In genomic region chr11:115325523-115325922, GRCh38 we compare ENCODE assay signal across 13 cellular contexts.
DNase-seq lines count a peak whose midpoint lies in the region; ATAC-seq and TF ChIP-seq lines count a peak whose summit lies in the region.
"Had no signal": no experiment of that assay in that cellular context is flagged by ENCODE, and none has a peak within 500 bp of the region (broad histone marks: within the 10 kb centered on the region; RNA-seq: fewer than 3 reads in every experiment).

No MANE protein-coding gene starts in this region.

- H3K4me1 ChIP-seq in right atrium auricular region (peaks cover 0 to 4% of the 10 kb centered on the region in 2 donors), thyroid gland (peaks cover 16 to 22% of the 10 kb centered on the region in 2 donors), foreskin keratinocyte (no peaks in the 10 kb centered on the region)

- DNase-seq in left ventricle myocardium superior (no peak), right atrium auricular region (ENCODE audit: low spot score) (no peak), NCI-H187 treated with DMSO at 0.1 percent for 48 hours (lab: John Stamatoyannopoulos, UW) (peak; percentile 36), cerebellar cortex (ENCODE audit: low spot score) (peak; percentile 55), thyroid gland (peak in 1 of 2 donors; percentile 4), cerebellar nuclear complex (lab: John Stamatoyannopoulos, UW) (no peak), foreskin keratinocyte (no peak)
- DNase-seq in activated CD4-positive, alpha-beta T cell treated with anti-CD3 and anti-CD28 coated beads for 4 hours, result no peak
- DNase-seq: Kasumi-1, NCI-H2171 treated with DMSO at 0.1 percent for 48 hours, NCI-H510A treated with DMSO at 0.1 percent for 48 hours, PC-3, T-cell had no signal

- no peaks in the 10 kb centered on the region for H3K9me3 ChIP-seq in right atrium auricular region
- H3K9me3 ChIP-seq in thyroid gland, result no peaks in the 10 kb centered on the region

- H3K27ac ChIP-seq in right atrium auricular region (no peak overlapping the region), thyroid gland (peak overlapping the region in 2 of 3 donors; percentile 51 to 63), foreskin keratinocyte (no peak overlapping the region)

- H3K36me3 ChIP-seq in right atrium auricular region (no peaks in the 10 kb centered on the region), thyroid gland (no peaks in the 10 kb centered on the region)

- no peak for TF ChIP-seq CTCF in right atrium auricular region (IDR thresholded peaks at IDR 0.05)
- no peak for TF ChIP-seq CTCF in thyroid gland (IDR thresholded peaks at IDR 0.05)
- TF ChIP-seq CTCF in foreskin keratinocyte (conservative IDR thresholded peaks at IDR 0.05), result no peak

- ATAC-seq in left ventricle myocardium superior, result peak; percentile 21
- no peak for ATAC-seq in foreskin keratinocyte
- ATAC-seq: PC-3 had no signal

- intact Hi-C loops in left ventricle myocardium superior (cut with micrococcal nuclease) (no loop called here), thyroid gland (cut with DNase I) (loop anchor here (10.0 kb wide), 1 partner anchor 949 kb away; no protein-coding TSS in a partner anchor)

- no peak for TF ChIP-seq POLR2A in thyroid gland (IDR thresholded peaks at IDR 0.05)

- WGBS in thyroid gland, 2 donors, result 64 to 66% methylated on average over 1 of the region's 1 CpG

- H3K27me3 ChIP-seq in right atrium auricular region (no peaks in the 10 kb centered on the region), thyroid gland (no peaks in the 10 kb centered on the region), foreskin keratinocyte (no peaks in the 10 kb centered on the region)

- H3K4me3 ChIP-seq in right atrium auricular region, result no peak overlapping the region
- no peak overlapping the region for H3K4me3 ChIP-seq in thyroid gland (replicated peaks in 1 of 3)

Comparison
In these comparisons a context has a peak if more than half of its experiments do, and no peak if none do; other contexts are left out.
1. DNase-seq: peak in NCI-H187 treated with DMSO at 0.1 percent for 48 hours (single experiment) and cerebellar cortex (single experiment); none in left ventricle myocardium superior (single experiment), right atrium auricular region (single experiment), cerebellar nuclear complex (0 of 2), foreskin keratinocyte (0 of 2) and activated CD4-positive, alpha-beta T cell treated with anti-CD3 and anti-CD28 coated beads for 4 hours (0 of 2).
2. H3K27ac ChIP-seq: peak in thyroid gland (2 of 3); none in right atrium auricular region (0 of 2) and foreskin keratinocyte (single experiment).